ENCODE assay signal across 8 cellular contexts in genomic region chr1:27603320-27603961, GRCh38. TPM values are rescaled to one million over a fixed set of nuclear protein-coding genes. Genes with fewer than 3 reads are reported as not detected.
A peak's percentile ranks its signal among the peaks of the same experiment; 100 is the strongest.
DNase-seq lines count a peak whose midpoint lies in the region; ATAC-seq and TF ChIP-seq lines count a peak whose summit lies in the region.

No MANE protein-coding gene starts in this region.

- ATAC-seq in HG02623 (IDR thresholded peaks at IDR 0.05; ENCODE audit: unreplicated experiment), result no peak
- no peak for ATAC-seq in GM19023 (IDR thresholded peaks at IDR 0.05; ENCODE audit: unreplicated experiment)

- H3K36me3 ChIP-seq in adipocyte (ENCODE audit: control insufficient read depth, insufficient read depth, low read length, severe bottlenecking) (no peaks in the 10 kb centered on the region), hepatocyte (replicated peaks; ENCODE audit: insufficient read depth, low read depth) (no peaks in the 10 kb centered on the region), sigmoid colon (no peaks in the 10 kb centered on the region)

- H3K9me2 ChIP-seq in hepatocyte (replicated peaks; ENCODE audit: insufficient read depth), result no peaks in the 10 kb centered on the region

- no peak for TF ChIP-seq CTCF in hepatocyte (IDR thresholded peaks at IDR 0.05; ENCODE audit: poor library complexity)
- no peak for TF ChIP-seq CTCF in sigmoid colon (IDR thresholded peaks at IDR 0.05)

- no peaks in the 10 kb centered on the region for H3K9me3 ChIP-seq in adipocyte (ENCODE audit: control insufficient read depth, low read length)
- H3K9me3 ChIP-seq in hepatocyte (ENCODE audit: low read depth), result no peaks in the 10 kb centered on the region
- no peaks in the 10 kb centered on the region for H3K9me3 ChIP-seq in sigmoid colon

- H3K4me3 ChIP-seq in adipocyte (ENCODE audit: low read length) (peak overlapping the region; percentile 85), hepatocyte (peak overlapping the region; percentile 88), sigmoid colon (peak overlapping the region; percentile 67 to 99 (median 96))

- peaks cover 53% of the 10 kb centered on the region for H3K79me2 ChIP-seq in hepatocyte

- WGBS in hepatocyte (ENCODE audit: low lambda C conversion rate, missing lambda C conversion rate), result 5% methylated on average over 24 of the region's 51 CpGs
- 1 to 2% methylated on average over 51 of the region's 51 CpGs for WGBS in sigmoid colon, 2 donors

- peak overlapping the region; percentile 99 for H3K4me2 ChIP-seq in hepatocyte

- H2AFZ ChIP-seq in hepatocyte, result peak overlapping the region; percentile 21

- TF ChIP-seq EP300 in sigmoid colon (IDR thresholded peaks at IDR 0.05), result no peak

- H3K27ac ChIP-seq in hepatocyte (peak overlapping the region; percentile 83), sigmoid colon (peak overlapping the region; percentile 92 to 100 (median 97))

- peaks cover 44% of the 10 kb centered on the region for H4K20me1 ChIP-seq in hepatocyte (ENCODE audit: insufficient read depth, poor library complexity, severe bottlenecking)

- TF ChIP-seq POLR2A in sigmoid colon (IDR thresholded peaks at IDR 0.05), result no peak

- no peaks in the 10 kb centered on the region for H3K27me3 ChIP-seq in adipocyte (replicated peaks; ENCODE audit: control insufficient read depth, insufficient read depth, low read length)
- H3K27me3 ChIP-seq in hepatocyte, result no peaks in the 10 kb centered on the region
- H3K27me3 ChIP-seq in sigmoid colon, result no peaks in the 10 kb centered on the region

- intact Hi-C loops in sigmoid colon (cut with DNase I), result loop anchor here (1.0 to 10.0 kb wide), 2 partner anchors 113 to 279 kb away; partner anchors contain the start of genes TMEM222 and WASF2

- H3K9ac ChIP-seq in adipocyte (ENCODE audit: low read length), result peak overlapping the region; percentile 92

- H3K4me1 ChIP-seq in adipocyte (ENCODE audit: control insufficient read depth, insufficient read depth, low read length) (peaks cover 32% of the 10 kb centered on the region), hepatocyte (ENCODE audit: insufficient read depth) (peaks cover 59% of the 10 kb centered on the region), sigmoid colon (peaks cover 0 to 59% (median 49%) of the 10 kb centered on the region in 4 donors)

- DNase-seq in NOMO-1 (lab: John Stamatoyannopoulos, UW; ENCODE audit: unreplicated experiment in 2 of 2) (peak; percentile 33 to 72), NOMO-1 treated with DMSO at 0.1 percent for 48 hours (lab: John Stamatoyannopoulos, UW; ENCODE audit: unreplicated experiment) (no peak), NCI-H526 treated with DMSO at 0.1 percent for 48 hours (lab: John Stamatoyannopoulos, UW) (peak; percentile 78), adipocyte (ENCODE audit: low read depth) (peak; percentile 71), hepatocyte (ENCODE audit: low spot score) (peak; percentile 61), sigmoid colon (no peak)

RNA-seq across cellular contexts. Expression of gene AHDC1, which starts 0.5 kb away (rescaled TPM):
- total RNA-seq in hepatocyte (6.7 and 13.3 TPM in 2 replicates), sigmoid colon (10 to 100 TPM; 10.9 to 34.1 (median 14.3) TPM)
- polyA plus RNA-seq in hepatocyte (12.2 and 14.4 TPM in 2 replicates), sigmoid colon (10 to 100 TPM in 1 of 3 donors, 1 to 10 TPM in 2; 1.8 to 17.4 (median 2.1) TPM)

RNA-seq across cellular contexts. Expression of gene FGR, which starts 31.5 kb away (rescaled TPM):
- total RNA-seq in hepatocyte (0.28 and 0.73 TPM in 2 replicates), sigmoid colon (10 to 100 TPM in 1 of 4 donors, 1 to 10 TPM in 3; 6.6 to 11.4 (median 8.0) TPM)
- polyA plus RNA-seq in hepatocyte (0.28 TPM in 1 of 2 replicates, not detected in the other), sigmoid colon (10 to 100 TPM in 1 of 3 donors, 1 to 10 TPM in 2; 3.0 to 14.4 (median 5.1) TPM)

Comparison
In these comparisons a context has a peak if more than half of its experiments do, and no peak if none do; other contexts are left out.
1. DNase-seq: peak in NOMO-1 (2 of 2), NCI-H526 treated with DMSO at 0.1 percent for 48 hours (single experiment), adipocyte (single experiment) and hepatocyte (single experiment); none in NOMO-1 treated with DMSO at 0.1 percent for 48 hours (single experiment) and sigmoid colon (single experiment).
2. Peak in every context shown above with its lines, with median percentiles within 50 percentile points of each other: H3K4me3 ChIP-seq.